ENCODE assay signal across 1 cellular context in genomic region chr1:67513392-67514294, GRCh38.
TF ChIP-seq lines count a peak whose summit lies in the region.
"Not testable (repeated sequence)": the region's sequence is repeated elsewhere in the genome, so short reads cannot be mapped to it uniquely, and the experiment has no call there.

No MANE protein-coding gene starts in this region.

TF ChIP-seq in HepG2, 621 proteins besides CTCF, POLR2A, EP300 and RAD21 (continued from another document and continues in another):
- TF ChIP-seq HNF1B (CRISPR knock-in tag; IDR thresholded peaks at IDR 0.05), result 0 out of 2 replicates have a peak, but pooled peaks have one; percentile 20
- TF ChIP-seq WIZ (CRISPR knock-in tag; IDR thresholded peaks at IDR 0.05), result 0 out of 2 replicates have a peak, but pooled peaks have one; percentile 26
- peak; percentile 74 for TF ChIP-seq RXRB (CRISPR knock-in tag; IDR thresholded peaks at IDR 0.05; ENCODE audit: borderline replicate concordance)
- TF ChIP-seq SIX4 (CRISPR knock-in tag; IDR thresholded peaks at IDR 0.05), result 0 out of 2 replicates have a peak, but pooled peaks have one; percentile 28
- peak; percentile 59; the same call in 1 of the 2 replicates for TF ChIP-seq FOXJ3 (CRISPR knock-in tag; IDR thresholded peaks at IDR 0.05; ENCODE audit: borderline replicate concordance)
- 0 out of 2 replicates have a peak, but pooled peaks have one; percentile 54 for TF ChIP-seq MEF2D (CRISPR knock-in tag; IDR thresholded peaks at IDR 0.05)
- peak; percentile 72; the same call in 1 of the 2 replicates for TF ChIP-seq ZNF609 (CRISPR knock-in tag; IDR thresholded peaks at IDR 0.05; ENCODE audit: borderline replicate concordance)
- peak; percentile 73 for TF ChIP-seq NR2F2 (IDR thresholded peaks at IDR 0.05; ENCODE audit: borderline replicate concordance, low read depth)
- TF ChIP-seq, protein P1, sequence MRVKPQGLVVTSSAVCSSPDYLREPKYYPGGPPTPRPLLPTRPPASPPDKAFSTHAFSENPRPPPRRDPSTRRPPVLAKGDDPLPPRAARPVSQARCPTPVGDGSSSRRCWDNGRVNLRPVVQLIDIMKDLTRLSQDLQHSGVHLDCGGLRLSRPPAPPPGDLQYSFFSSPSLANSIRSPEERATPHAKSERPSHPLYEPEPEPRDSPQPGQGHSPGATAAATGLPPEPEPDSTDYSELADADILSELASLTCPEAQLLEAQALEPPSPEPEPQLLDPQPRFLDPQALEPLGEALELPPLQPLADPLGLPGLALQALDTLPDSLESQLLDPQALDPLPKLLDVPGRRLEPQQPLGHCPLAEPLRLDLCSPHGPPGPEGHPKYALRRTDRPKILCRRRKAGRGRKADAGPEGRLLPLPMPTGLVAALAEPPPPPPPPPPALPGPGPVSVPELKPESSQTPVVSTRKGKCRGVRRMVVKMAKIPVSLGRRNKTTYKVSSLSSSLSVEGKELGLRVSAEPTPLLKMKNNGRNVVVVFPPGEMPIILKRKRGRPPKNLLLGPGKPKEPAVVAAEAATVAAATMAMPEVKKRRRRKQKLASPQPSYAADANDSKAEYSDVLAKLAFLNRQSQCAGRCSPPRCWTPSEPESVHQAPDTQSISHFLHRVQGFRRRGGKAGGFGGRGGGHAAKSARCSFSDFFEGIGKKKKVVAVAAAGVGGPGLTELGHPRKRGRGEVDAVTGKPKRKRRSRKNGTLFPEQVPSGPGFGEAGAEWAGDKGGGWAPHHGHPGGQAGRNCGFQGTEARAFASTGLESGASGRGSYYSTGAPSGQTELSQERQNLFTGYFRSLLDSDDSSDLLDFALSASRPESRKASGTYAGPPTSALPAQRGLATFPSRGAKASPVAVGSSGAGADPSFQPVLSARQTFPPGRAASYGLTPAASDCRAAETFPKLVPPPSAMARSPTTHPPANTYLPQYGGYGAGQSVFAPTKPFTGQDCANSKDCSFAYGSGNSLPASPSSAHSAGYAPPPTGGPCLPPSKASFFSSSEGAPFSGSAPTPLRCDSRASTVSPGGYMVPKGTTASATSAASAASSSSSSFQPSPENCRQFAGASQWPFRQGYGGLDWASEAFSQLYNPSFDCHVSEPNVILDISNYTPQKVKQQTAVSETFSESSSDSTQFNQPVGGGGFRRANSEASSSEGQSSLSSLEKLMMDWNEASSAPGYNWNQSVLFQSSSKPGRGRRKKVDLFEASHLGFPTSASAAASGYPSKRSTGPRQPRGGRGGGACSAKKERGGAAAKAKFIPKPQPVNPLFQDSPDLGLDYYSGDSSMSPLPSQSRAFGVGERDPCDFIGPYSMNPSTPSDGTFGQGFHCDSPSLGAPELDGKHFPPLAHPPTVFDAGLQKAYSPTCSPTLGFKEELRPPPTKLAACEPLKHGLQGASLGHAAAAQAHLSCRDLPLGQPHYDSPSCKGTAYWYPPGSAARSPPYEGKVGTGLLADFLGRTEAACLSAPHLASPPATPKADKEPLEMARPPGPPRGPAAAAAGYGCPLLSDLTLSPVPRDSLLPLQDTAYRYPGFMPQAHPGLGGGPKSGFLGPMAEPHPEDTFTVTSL (CRISPR knock-in tag; IDR thresholded peaks at IDR 0.05; ENCODE audit: borderline replicate concordance), result peak; percentile 75; the same call in 1 of the 2 replicates
- TF ChIP-seq SOX13, FOXA1 (IDR thresholded peaks at IDR 0.05): not testable (repeated sequence)
- TF ChIP-seq SOX13 (CRISPR knock-in tag; conservative IDR thresholded peaks at IDR 0.05 in 1 of 2, IDR thresholded peaks at IDR 0.05 in 1 of 2), result peak in 1 of 2 experiments; percentile 86; a peak in 2 of 4 replicates
- peak; percentile 80; the same call in 1 of the 2 replicates for TF ChIP-seq KDM6A (CRISPR knock-in tag; IDR thresholded peaks at IDR 0.05; ENCODE audit: low read depth)
- peak; percentile 30; the same call in 1 of the 2 replicates for TF ChIP-seq SIX1 (CRISPR knock-in tag; IDR thresholded peaks at IDR 0.05; ENCODE audit: borderline replicate concordance)
- TF ChIP-seq NR2F1 (CRISPR knock-in tag; IDR thresholded peaks at IDR 0.05), result peak; percentile 39 to 55; a peak in 2 of 4 replicates
- TF ChIP-seq ESRRA (CRISPR knock-in tag; IDR thresholded peaks at IDR 0.05; ENCODE audit: low read depth), result 0 out of 2 replicates have a peak, but pooled peaks have one; percentile 30
- peak; percentile 35; the same call in 1 of the 2 replicates for TF ChIP-seq ATF2 (CRISPR knock-in tag; IDR thresholded peaks at IDR 0.05)
- peak; percentile 76 for TF ChIP-seq NR2F6 (IDR thresholded peaks at IDR 0.05)
- TF ChIP-seq NR2F6 (CRISPR knock-in tag; IDR thresholded peaks at IDR 0.05), result peak; percentile 78
- TF ChIP-seq ARNTL (CRISPR knock-in tag; IDR thresholded peaks at IDR 0.05), result 0 out of 2 replicates have a peak, but pooled peaks have one; percentile 29
- 0 out of 2 replicates have a peak, but pooled peaks have one; percentile 32 for TF ChIP-seq TCF7L2 (IDR thresholded peaks at IDR 0.05; ENCODE audit: low read depth, low read length)
- peak; percentile 53 for TF ChIP-seq SAP130 (CRISPR knock-in tag; IDR thresholded peaks at IDR 0.05; ENCODE audit: low read depth)
- TF ChIP-seq BRD4 (CRISPR knock-in tag; IDR thresholded peaks at IDR 0.05), result 0 out of 2 replicates have a peak, but pooled peaks have one; percentile 40
- TF ChIP-seq PPARG (CRISPR knock-in tag; conservative IDR thresholded peaks at IDR 0.05), result peak; percentile 59; the same call in 1 of the 2 replicates
- TF ChIP-seq FOXA3 (CRISPR knock-in tag; IDR thresholded peaks at IDR 0.05), result peak; percentile 67
- peak; percentile 100 for TF ChIP-seq ZNF33A (CRISPR knock-in tag; IDR thresholded peaks at IDR 0.05; ENCODE audit: borderline replicate concordance)
- TF ChIP-seq CBX5 (CRISPR knock-in tag; IDR thresholded peaks at IDR 0.05; ENCODE audit: borderline replicate concordance), result 0 out of 2 replicates have a peak, but pooled peaks have one; percentile 16
- peak; percentile 73 for TF ChIP-seq ZMYM4 (CRISPR knock-in tag; IDR thresholded peaks at IDR 0.05)
- TF ChIP-seq POGZ (CRISPR knock-in tag; IDR thresholded peaks at IDR 0.05), result peak; percentile 80
- 0 out of 2 replicates have a peak, but pooled peaks have one; percentile 44 for TF ChIP-seq FOXK1 (CRISPR knock-in tag; IDR thresholded peaks at IDR 0.05; ENCODE audit: borderline replicate concordance, low read depth)
- TF ChIP-seq TRIM24 (CRISPR knock-in tag; IDR thresholded peaks at IDR 0.05), result 0 out of 2 replicates have a peak, but pooled peaks have one; percentile 31
- TF ChIP-seq ZNF280D (CRISPR knock-in tag; IDR thresholded peaks at IDR 0.05), result peak; percentile 83
- peak; percentile 33; the same call in 1 of the 2 replicates for TF ChIP-seq ZBTB20 (CRISPR knock-in tag; IDR thresholded peaks at IDR 0.05; ENCODE audit: borderline replicate concordance, low read depth)
- TF ChIP-seq FOXA1 (CRISPR knock-in tag; IDR thresholded peaks at IDR 0.05), result 0 out of 2 replicates have a peak, but pooled peaks have one; percentile 12
- TF ChIP-seq HHEX (CRISPR knock-in tag; IDR thresholded peaks at IDR 0.05), result 0 out of 2 replicates have a peak, but pooled peaks have one; percentile 18
- TF ChIP-seq KLF16 (CRISPR knock-in tag; IDR thresholded peaks at IDR 0.05), result peak in 1 of 2 experiments; percentile 72; a peak in 1 of 4 replicates
- peak; percentile 96 for TF ChIP-seq HNF4A (CRISPR knock-in tag; IDR thresholded peaks at IDR 0.05)
- peak; percentile 63; the same call in 1 of the 2 replicates for TF ChIP-seq SP5 (CRISPR knock-in tag; IDR thresholded peaks at IDR 0.05; ENCODE audit: borderline replicate concordance, low read depth)
- TF ChIP-seq, protein P2, sequence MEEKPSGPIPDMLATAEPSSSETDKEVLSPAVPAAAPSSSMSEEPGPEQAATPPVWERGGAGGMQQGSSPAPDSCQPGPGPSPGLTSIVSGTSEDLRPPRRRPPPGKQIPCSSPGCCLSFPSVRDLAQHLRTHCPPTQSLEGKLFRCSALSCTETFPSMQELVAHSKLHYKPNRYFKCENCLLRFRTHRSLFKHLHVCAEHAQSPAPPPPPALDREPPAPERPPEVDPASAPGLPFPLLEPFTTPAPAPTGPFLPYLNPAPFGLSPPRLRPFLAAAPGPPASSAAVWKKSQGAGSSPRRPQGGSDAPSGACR (CRISPR knock-in tag; IDR thresholded peaks at IDR 0.05), result 0 out of 2 replicates have a peak, but pooled peaks have one; percentile 62
- TF ChIP-seq GATA4 (IDR thresholded peaks at IDR 0.05; ENCODE audit: borderline replicate concordance, low read depth), result peak; percentile 74; the same call in 1 of the 2 replicates
- TF ChIP-seq ZMYM2 (CRISPR knock-in tag; IDR thresholded peaks at IDR 0.05), result peak; percentile 83
- TF ChIP-seq, protein P3, sequence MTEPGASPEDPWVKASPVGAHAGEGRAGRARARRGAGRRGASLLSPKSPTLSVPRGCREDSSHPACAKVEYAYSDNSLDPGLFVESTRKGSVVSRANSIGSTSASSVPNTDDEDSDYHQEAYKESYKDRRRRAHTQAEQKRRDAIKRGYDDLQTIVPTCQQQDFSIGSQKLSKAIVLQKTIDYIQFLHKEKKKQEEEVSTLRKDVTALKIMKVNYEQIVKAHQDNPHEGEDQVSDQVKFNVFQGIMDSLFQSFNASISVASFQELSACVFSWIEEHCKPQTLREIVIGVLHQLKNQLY (CRISPR knock-in tag; IDR thresholded peaks at IDR 0.05), result peak; percentile 67
- TF ChIP-seq IRF2 (CRISPR knock-in tag; IDR thresholded peaks at IDR 0.05), result peak; percentile 70; the same call in 1 of the 2 replicates
- peak; percentile 72; the same call in 1 of the 2 replicates for TF ChIP-seq BCL6 (CRISPR knock-in tag; IDR thresholded peaks at IDR 0.05)
- peak; percentile 82 for TF ChIP-seq GATAD2A (CRISPR knock-in tag; IDR thresholded peaks at IDR 0.05)
- TF ChIP-seq MED1 (CRISPR knock-in tag; IDR thresholded peaks at IDR 0.05), result peak; percentile 64
- peak; percentile 43 for TF ChIP-seq YEATS4 (CRISPR knock-in tag; IDR thresholded peaks at IDR 0.05; ENCODE audit: borderline replicate concordance)
